7 cellular contexts compared by ENCODE assay signal in genomic region chr20:51695574-51696303, GRCh38.
A peak's percentile ranks its signal among the peaks of the same experiment; 100 is the strongest.
DNase-seq lines count a peak whose midpoint lies in the region; ATAC-seq and TF ChIP-seq lines count a peak whose summit lies in the region.

No MANE protein-coding gene starts in this region.

- no peaks in the 10 kb centered on the region; the same call in 2 of the 3 replicates for H3K9me3 Mint-ChIP-seq in GM23338

- peak overlapping the region; percentile 83 for H3K9ac ChIP-seq in PC-3 (ENCODE audit: low read length)

- DNase-seq in GM23338 (ENCODE audit: low spot score) (no peak), PC-3 (peak; percentile 95), esophagus squamous epithelium (lab: John Stamatoyannopoulos, UW) (no peak), skeletal muscle cell (ENCODE audit: low read depth) (peak; percentile 50), RPMI8226 (no peak)
- DNase-seq in effector CD4-positive, alpha-beta T cell = no peak

- TSS peak; percentile 95 for BruUV-seq in PC-3 (replicated peaks; lab: Mats Ljungman, UMichigan)

- H3K36me3 ChIP-seq in GM23338 (ENCODE audit: insufficient read depth) = no peaks in the 10 kb centered on the region
- no peaks in the 10 kb centered on the region for H3K36me3 ChIP-seq in PC-3 (ENCODE audit: low read depth, low read length)
- peaks cover 0 to 40% (median 0%) of the 10 kb centered on the region in 3 donors for H3K36me3 ChIP-seq in esophagus squamous epithelium

- H3K4me1 Mint-ChIP-seq in GM23338 = peaks cover 45% of the 10 kb centered on the region

- H3K36me3 Mint-ChIP-seq in GM23338 (ENCODE audit: low read depth) = peaks cover 3% of the 10 kb centered on the region; the same call in 1 of the 3 replicates

- H3K4me1 ChIP-seq in GM23338 (ENCODE audit: insufficient read depth) = peaks cover 24% of the 10 kb centered on the region
- H3K4me1 ChIP-seq in PC-3 (ENCODE audit: insufficient read depth, low read length) = peaks cover 36% of the 10 kb centered on the region
- peaks cover 8 to 34% (median 14%) of the 10 kb centered on the region in 3 donors for H3K4me1 ChIP-seq in esophagus squamous epithelium

- H3K27ac ChIP-seq in GM23338 (ENCODE audit: low read depth) = peak overlapping the region; percentile 45; the same call in 1 of the 2 replicates
- peak overlapping the region; percentile 90 for H3K27ac ChIP-seq in PC-3 (ENCODE audit: low read length)
- peak overlapping the region; percentile 5 to 71 (median 60) for H3K27ac ChIP-seq in esophagus squamous epithelium

- POLR2A ChIA-PET in PC-3 (lab: Charles Lee; ENCODE audit: unreplicated experiment) = interaction anchor here (0.6 to 2.2 kb wide), 7 partner anchors 29 to 386 kb away, joined by 3 to 19 read pairs (median 4); no protein-coding TSS in a partner anchor

- 4 to 23% methylated on average over 13 of the region's 14 CpGs for WGBS in esophagus squamous epithelium, 2 donors

- TF ChIP-seq CTCF in GM23338 (conservative IDR thresholded peaks at IDR 0.05; ENCODE audit: low read depth in 2 of 2) (no peak), PC-3 (conservative IDR thresholded peaks at IDR 0.05; ENCODE audit: low read depth, low read length) (no peak), esophagus squamous epithelium (IDR thresholded peaks at IDR 0.05) (no peak)

- ATAC-seq in GM23338 (peak; percentile 55), PC-3 (peak; percentile 89), HG02885 (IDR thresholded peaks at IDR 0.05; ENCODE audit: poor library complexity, unreplicated experiment) (no peak)

- peak overlapping the region; percentile 94 for H3K27ac Mint-ChIP-seq in GM23338

- intact Hi-C loops in PC-3 (cut with micrococcal nuclease) (loop anchor here (1.0 to 2.0 kb wide), 4 partner anchors 34 to 71 kb away; no protein-coding TSS in a partner anchor), esophagus squamous epithelium (cut with DNase I) (no loop called here)

- H3K9me2 ChIP-seq in GM23338 (ENCODE audit: insufficient read depth) = no peaks in the 10 kb centered on the region
- no peaks in the 10 kb centered on the region for H3K9me2 ChIP-seq in PC-3 (replicated peaks; ENCODE audit: low read length)

- TF ChIP-seq POLR2A in esophagus squamous epithelium (IDR thresholded peaks at IDR 0.05) = no peak

- H4K20me1 ChIP-seq in GM23338 (replicated peaks; ENCODE audit: insufficient read depth) = no peaks in the 10 kb centered on the region
- H4K20me1 ChIP-seq in PC-3 (ENCODE audit: low read length) = no peaks in the 10 kb centered on the region

- H3K4me3 ChIP-seq in GM23338 (no peak overlapping the region), PC-3 (ENCODE audit: low read length) (peak overlapping the region; percentile 50), esophagus squamous epithelium (peak overlapping the region in 1 of 4 donors; percentile 9), skeletal muscle cell (ENCODE audit: low read depth, low read length) (peak overlapping the region; percentile 20)

- no peaks in the 10 kb centered on the region for H3F3A ChIP-seq in GM23338 (replicated peaks; ENCODE audit: low read depth)
- no peaks in the 10 kb centered on the region for H3F3A ChIP-seq in PC-3 (ENCODE audit: low read length, unreplicated experiment)

- no peaks in the 10 kb centered on the region for H3K27me3 ChIP-seq in GM23338 (ENCODE audit: insufficient read depth)
- H3K27me3 ChIP-seq in PC-3 (ENCODE audit: low read length) = no peaks in the 10 kb centered on the region
- H3K27me3 ChIP-seq in esophagus squamous epithelium = no peaks in the 10 kb centered on the region

- H3K4me3 Mint-ChIP-seq in GM23338 = peak overlapping the region; percentile 57

- no peaks in the 10 kb centered on the region for H3K79me2 ChIP-seq in GM23338 (replicated peaks; ENCODE audit: insufficient read depth)
- no peaks in the 10 kb centered on the region for H3K79me2 ChIP-seq in PC-3 (ENCODE audit: low read length)

- H2AFZ ChIP-seq in GM23338 = no peak overlapping the region
- H2AFZ ChIP-seq in PC-3 (ENCODE audit: low read length) = no peak overlapping the region

- H3K9me3 ChIP-seq in PC-3 (ENCODE audit: low read length) = no peaks in the 10 kb centered on the region
- no peaks in the 10 kb centered on the region for H3K9me3 ChIP-seq in esophagus squamous epithelium

- CTCF ChIA-PET in PC-3 (lab: Charles Lee) = interaction anchor here (0.5 to 1.3 kb wide), 5 partner anchors 17 to 387 kb away, joined by 3 to 5 read pairs (median 3); no protein-coding TSS in a partner anchor

- H3K27me3 Mint-ChIP-seq in GM23338 (ENCODE audit: insufficient read depth, low read depth, poor library complexity) = peaks cover 7% of the 10 kb centered on the region

- H3K4me2 ChIP-seq in GM23338 = peak overlapping the region; percentile 53
- peak overlapping the region; percentile 82 for H3K4me2 ChIP-seq in PC-3 (ENCODE audit: low read length)

TF ChIP-seq in GM23338, 12 proteins besides CTCF, POLR2A, EP300 and RAD21 (continues in another document):
- TF ChIP-seq ZNF331 (CRISPR knock-in tag; IDR thresholded peaks at IDR 0.05; ENCODE audit: low read depth) = no peak
- no peak for TF ChIP-seq REST (IDR thresholded peaks at IDR 0.05; ENCODE audit: unreplicated experiment)
- no peak for TF ChIP-seq EZH2 (IDR thresholded peaks at IDR 0.05; ENCODE audit: low read depth, unreplicated experiment)

Comparison
In these comparisons a context has a peak if more than half of its experiments do, and no peak if none do; other contexts are left out.
1. DNase-seq: peak in PC-3 (single experiment) and skeletal muscle cell (single experiment); none in GM23338 (single experiment), esophagus squamous epithelium (single experiment), effector CD4-positive, alpha-beta T cell (single experiment) and RPMI8226 (single experiment).
2. Peak in every context shown above with its lines, with median percentiles within 50 percentile points of each other: H3K27ac ChIP-seq.